Comparison of ENCODE assay signal across 8 cellular contexts in genomic region chr21:42199488-42200463, GRCh38. TPM values are rescaled to one million over a fixed set of nuclear protein-coding genes. Genes with fewer than 3 reads are reported as not detected.
A peak's percentile ranks its signal among the peaks of the same experiment; 100 is the strongest.
DNase-seq lines count a peak whose midpoint lies in the region; ATAC-seq, FAIRE-seq and TF ChIP-seq lines count a peak whose summit lies in the region.

No MANE protein-coding gene starts in this region.

- peaks cover 8 to 23% (median 20%) of the 10 kb centered on the region in 3 donors for H3K4me1 Mint-ChIP-seq in IgD-negative memory B cell
- H3K4me1 Mint-ChIP-seq in activated T-helper 17 cell treated with anti-CD3 and anti-CD28 coated beads, Interleukin-2, amount 50 U/mL, for 72 hours: peaks cover 12% of the 10 kb centered on the region

- TF ChIP-seq POLR2A in H54 (IDR thresholded peaks at IDR 0.05; ENCODE audit: low read depth, low read length): no peak

- no peaks in the 10 kb centered on the region for H3K9me3 Mint-ChIP-seq in IgD-negative memory B cell
- H3K9me3 Mint-ChIP-seq in activated T-helper 17 cell treated with anti-CD3 and anti-CD28 coated beads, Interleukin-2, amount 50 U/mL, for 72 hours: no peaks in the 10 kb centered on the region

- peak overlapping the region; percentile 50 for H3K4me2 ChIP-seq in DOHH2 (ENCODE audit: low read length)

- no peaks in the 10 kb centered on the region for H3K27me3 ChIP-seq in DOHH2 (ENCODE audit: control insufficient read depth, low read length)

- in situ Hi-C loops in G401 (cut with HindIII; ENCODE audit: low sequenced_read_pairs): no loop called here

- peak overlapping the region; percentile 6; the same call in 1 of the 2 replicates for H3K4me3 ChIP-seq in DOHH2 (ENCODE audit: low read length)

- DNase-seq in left lobe of liver (ENCODE audit: low spot score) (peak; percentile 39), H54 (ENCODE audit: insufficient read length, low spot score) (no peak), G401 (ENCODE audit: low spot score) (no peak), NCI-H2171 treated with DMSO at 0.1 percent for 48 hours (lab: John Stamatoyannopoulos, UW) (no peak)
- no peak for DNase-seq in activated effector memory CD4-positive, alpha-beta T cell treated with Interleukin-2 at 50 U/mL for 16 hours

- no peaks in the 10 kb centered on the region for H3K36me3 ChIP-seq in DOHH2 (ENCODE audit: control insufficient read depth, low read length)

- H3K27ac ChIP-seq in DOHH2 (ENCODE audit: low read depth, low read length): no peak overlapping the region

- TF ChIP-seq CTCF in DOHH2 (IDR thresholded peaks at IDR 0.05; ENCODE audit: low read depth, low read length, poor library complexity, severe bottlenecking): no peak

- peak; percentile 53 for ATAC-seq in activated T-helper 17 cell treated with anti-CD3 and anti-CD28 coated beads, Interleukin-2, amount 50 U/mL, for 72 hours (replicated peaks)
- ATAC-seq in left lobe of liver: peak; percentile 89

- H3K4me1 ChIP-seq in DOHH2 (ENCODE audit: control insufficient read depth, low read length): peaks cover 33% of the 10 kb centered on the region

- no peaks in the 10 kb centered on the region for H3K9me2 ChIP-seq in DOHH2 (replicated peaks; ENCODE audit: control insufficient read depth, low read length)

- peak overlapping the region in 2 of 3 donors; percentile 46 to 90 for H3K27ac Mint-ChIP-seq in IgD-negative memory B cell
- H3K27ac Mint-ChIP-seq in activated T-helper 17 cell treated with anti-CD3 and anti-CD28 coated beads, Interleukin-2, amount 50 U/mL, for 72 hours: no peak overlapping the region

- peaks cover 1% of the 10 kb centered on the region for H3K36me3 Mint-ChIP-seq in IgD-negative memory B cell
- H3K36me3 Mint-ChIP-seq in activated T-helper 17 cell treated with anti-CD3 and anti-CD28 coated beads, Interleukin-2, amount 50 U/mL, for 72 hours (ENCODE audit: low read depth): no peaks in the 10 kb centered on the region

- no peaks in the 10 kb centered on the region for H3K79me2 ChIP-seq in DOHH2 (ENCODE audit: control insufficient read depth, low read length)

- no peaks in the 10 kb centered on the region for H4K20me1 ChIP-seq in DOHH2 (ENCODE audit: control insufficient read depth, insufficient read depth, low read depth, low read length)

- no peaks in the 10 kb centered on the region for H3F3A ChIP-seq in DOHH2 (ENCODE audit: control insufficient read depth, insufficient read depth)

- H3K9me3 ChIP-seq in DOHH2 (ENCODE audit: control insufficient read depth, insufficient read depth, low read length): no peaks in the 10 kb centered on the region

- no peaks in the 10 kb centered on the region for H3K27me3 Mint-ChIP-seq in IgD-negative memory B cell
- no peaks in the 10 kb centered on the region for H3K27me3 Mint-ChIP-seq in activated T-helper 17 cell treated with anti-CD3 and anti-CD28 coated beads, Interleukin-2, amount 50 U/mL, for 72 hours

- FAIRE-seq in H54 (lab: Jason Lieb, UNC): no peak

- H3K4me3 Mint-ChIP-seq in IgD-negative memory B cell: peak overlapping the region in 2 of 4 donors; percentile 76 to 81
- H3K4me3 Mint-ChIP-seq in activated T-helper 17 cell treated with anti-CD3 and anti-CD28 coated beads, Interleukin-2, amount 50 U/mL, for 72 hours: peak overlapping the region; percentile 4

RNA-seq across cellular contexts. Expression of gene ABCG1, which starts 19.2 kb away (rescaled TPM):
- polyA plus RNA-seq in IgD-negative memory B cell: 11.6 TPM
- 1 to 10 TPM; 3.1 to 8.2 TPM for total RNA-seq in activated T-helper 17 cell treated with anti-CD3 and anti-CD28 coated beads, Interleukin-2, amount 50 U/mL, for 72 hours
- 4.7 TPM for total RNA-seq in left lobe of liver
- 2.0 and 6.0 TPM in 2 replicates for total RNA-seq in G401 (2014; rRNA removed; shearing (Covaris generic))
